ENCODE assay signal across 18 cellular contexts in the genomic region with DNA sequence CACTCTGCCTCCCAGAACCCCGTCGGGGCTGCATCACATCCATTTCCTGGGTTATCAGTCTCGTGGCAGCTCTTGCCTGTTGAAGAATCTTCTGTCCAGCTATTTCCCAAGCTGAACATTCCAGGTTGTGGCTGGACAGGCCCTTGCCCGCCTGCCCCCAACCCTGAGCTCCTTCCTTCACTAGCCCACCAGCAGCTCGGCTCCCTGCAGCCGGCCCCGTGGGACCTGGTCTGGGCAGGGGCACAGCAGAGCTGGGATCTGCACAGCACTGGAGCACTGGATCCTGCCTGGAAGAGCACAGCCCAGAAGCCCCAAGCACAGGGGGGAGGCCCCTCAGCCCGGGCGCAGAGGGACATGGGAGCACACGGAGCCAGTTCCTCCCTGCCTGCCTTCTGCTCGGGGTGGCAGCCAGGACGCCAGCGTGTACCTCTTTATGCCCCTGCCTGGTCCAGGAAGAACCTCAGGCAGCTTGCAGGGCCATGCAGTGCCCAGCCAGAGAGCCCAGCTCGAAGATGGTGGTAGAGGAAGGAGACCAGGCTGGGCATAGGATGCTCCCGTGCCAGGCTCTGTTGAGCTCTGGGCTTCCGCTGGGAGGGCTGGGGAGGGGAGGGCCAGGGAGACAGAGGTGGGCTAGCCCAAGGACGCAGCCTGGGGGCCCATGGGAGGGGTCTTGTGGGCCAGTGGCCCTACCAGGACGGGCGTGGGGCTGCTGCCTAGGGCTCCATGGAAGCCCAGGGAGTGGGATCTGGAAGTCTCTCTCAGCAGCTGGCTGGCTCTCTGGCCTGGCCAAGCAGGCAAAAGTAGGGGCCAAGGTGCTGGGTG. TPM values are rescaled to one million over a fixed set of nuclear protein-coding genes. Genes with fewer than 3 reads are reported as not detected.
DNase-seq lines count a peak whose midpoint lies in the region; ATAC-seq and TF ChIP-seq lines count a peak whose summit lies in the region.
"Had no signal": no experiment of that assay in that cellular context is flagged by ENCODE, and none has a peak within 500 bp of the region (broad histone marks: within the 10 kb centered on the region; RNA-seq: fewer than 3 reads in every experiment).

No MANE protein-coding gene starts in this region.

- ATAC-seq in activated T-cell treated with anti-CD3 and anti-CD28 coated beads, Interleukin-2, amount 50 U/mL, for 72 hours (replicated peaks in 1 of 2): no peak
- ATAC-seq in Panc1 (no peak), GM21737 (IDR thresholded peaks at IDR 0.05; ENCODE audit: unreplicated experiment) (no peak)

- H3K27me3 ChIP-seq in Panc1 (ENCODE audit: control insufficient read depth, insufficient read depth, low read length) (no peaks in the 10 kb centered on the region), sigmoid colon (no peaks in the 10 kb centered on the region)
- H3K27me3 ChIP-seq: SJCRH30, vagina had no signal

- TF ChIP-seq CTCF in Panc1 (IDR thresholded peaks at IDR 0.05): no peak
- no peak for TF ChIP-seq CTCF in sigmoid colon (IDR thresholded peaks at IDR 0.05)

- H3K27ac Mint-ChIP-seq in activated T-cell treated with anti-CD3 and anti-CD28 coated beads, Interleukin-2, amount 50 U/mL, for 72 hours: no peak overlapping the region
- H3K27ac Mint-ChIP-seq: activated naive CD8-positive, alpha-beta T cell; immature natural killer cell had no signal

- intact Hi-C loops in Panc1 (cut with micrococcal nuclease; ENCODE audit: unreplicated experiment): no loop called here
- intact Hi-C loops in sigmoid colon (cut with DNase I): no loop called here

- CTCF ChIA-PET in Panc1 (lab: Charles Lee): no interaction called here

- no peaks in the 10 kb centered on the region for H3K27me3 Mint-ChIP-seq in activated T-cell treated with anti-CD3 and anti-CD28 coated beads, Interleukin-2, amount 50 U/mL, for 72 hours (ENCODE audit: low read depth)
- H3K27me3 Mint-ChIP-seq: activated naive CD8-positive, alpha-beta T cell; central memory CD8-positive, alpha-beta T cell had no signal

- no peaks in the 10 kb centered on the region for H3K4me1 Mint-ChIP-seq in activated T-cell treated with anti-CD3 and anti-CD28 coated beads, Interleukin-2, amount 50 U/mL, for 72 hours (ENCODE audit: low read depth)
- H3K4me1 Mint-ChIP-seq: central memory CD8-positive, alpha-beta T cell; immature natural killer cell had no signal

- no peaks in the 10 kb centered on the region for H3K9me3 Mint-ChIP-seq in activated T-cell treated with anti-CD3 and anti-CD28 coated beads, Interleukin-2, amount 50 U/mL, for 72 hours
- H3K9me3 Mint-ChIP-seq: central memory CD8-positive, alpha-beta T cell; immature natural killer cell had no signal

- H3K9me3 ChIP-seq in Panc1 (ENCODE audit: control insufficient read depth, insufficient read depth, low read depth, low read length) (no peaks in the 10 kb centered on the region), sigmoid colon (no peaks in the 10 kb centered on the region)
- H3K9me3 ChIP-seq: psoas muscle, SJCRH30, vagina had no signal

- H3K4me3 Mint-ChIP-seq in activated T-cell treated with anti-CD3 and anti-CD28 coated beads, Interleukin-2, amount 50 U/mL, for 72 hours: no peak overlapping the region
- H3K4me3 Mint-ChIP-seq: activated naive CD8-positive, alpha-beta T cell; central memory CD8-positive, alpha-beta T cell; immature natural killer cell had no signal

- no peak for TF ChIP-seq POLR2A in sigmoid colon (IDR thresholded peaks at IDR 0.05)

- no peaks in the 10 kb centered on the region for H3K36me3 Mint-ChIP-seq in activated T-cell treated with anti-CD3 and anti-CD28 coated beads, Interleukin-2, amount 50 U/mL, for 72 hours (ENCODE audit: insufficient read depth in 2 of 2)
- H3K36me3 Mint-ChIP-seq: immature natural killer cell had no signal

- H3K4me1 ChIP-seq in Panc1 (ENCODE audit: control insufficient read depth, insufficient read depth, low read length): peaks cover 37% of the 10 kb centered on the region
- peaks cover 0 to 23% (median 13%) of the 10 kb centered on the region in 4 donors for H3K4me1 ChIP-seq in sigmoid colon
- H3K4me1 ChIP-seq: psoas muscle had no signal

- no peak for TF ChIP-seq EP300 in sigmoid colon (IDR thresholded peaks at IDR 0.05)

- DNase-seq in activated T-cell treated with anti-CD3 and anti-CD28 coated beads, Interleukin-2, amount 50 U/mL, for 1 hour: peak; percentile 10
- DNase-seq in activated T-cell treated with anti-CD3 and anti-CD28 coated beads, Interleukin-2, amount 50 U/mL, for 72 hours: no peak
- DNase-seq in Panc1 (ENCODE audit: low read depth, low spot score) (no peak), iPS-NIHi11 (ENCODE audit: low spot score) (peak; percentile 7), sigmoid colon (peak; percentile 55), middle frontal gyrus (ENCODE audit: extremely low spot score, low spot score) (no peak), NAMALWA (ENCODE audit: low spot score) (no peak)
- DNase-seq: activated CD4-positive, alpha-beta T cell treated with anti-CD3 and anti-CD28 coated beads, Interleukin-2, amount 50 U/mL, for 4 hours; immature natural killer cell; MM.1S; NCI-H2081 treated with DMSO at 0.1 percent for 48 hours; NK-92 treated with Interleukin-12 subunit alpha and Interleukin-12 subunit beta, amount 100 ng/mL, for 24 hours had no signal

- POLR2A ChIA-PET in Panc1 (lab: Charles Lee): no interaction called here

- H3K4me3 ChIP-seq in Panc1 (ENCODE audit: low read depth in 2 of 2, low read length in 2 of 2) (no peak overlapping the region), sigmoid colon (no peak overlapping the region)
- H3K4me3 ChIP-seq: psoas muscle, SJCRH30, vagina had no signal

- WGBS in sigmoid colon, 2 donors: 84 to 87% methylated on average over 19 of the region's 19 CpGs

- no TSS peak for BruUV-seq in Panc1 (replicated peaks; lab: Mats Ljungman, UMichigan)

- in situ Hi-C loops in Panc1 (cut with HindIII; ENCODE audit: low pct_unique_long_range_greater_than_20kb, low sequenced_read_pairs): no loop called here

- H3K36me3 ChIP-seq in Panc1 (ENCODE audit: control insufficient read depth, insufficient read depth, low read length): no peaks in the 10 kb centered on the region
- H3K36me3 ChIP-seq in sigmoid colon: peaks cover 0 to 7% (median 0%) of the 10 kb centered on the region in 4 donors
- H3K36me3 ChIP-seq: SJCRH30, vagina had no signal

- 0 out of 2 replicates have a peak overlapping the region, but pooled peaks have one; percentile 44 for H3K27ac ChIP-seq in Panc1 (ENCODE audit: low read length)
- H3K27ac ChIP-seq in sigmoid colon: no peak overlapping the region
- H3K27ac ChIP-seq: psoas muscle, SJCRH30, vagina had no signal

RNA-seq across cellular contexts. Expression of gene GNB1L, which starts 16.6 kb away (rescaled TPM):
- total RNA-seq in activated T-cell treated with anti-CD3 and anti-CD28 coated beads, Interleukin-2, amount 50 U/mL, for 72 hours: 10 to 100 TPM; 13.9 to 20.5 TPM
- 12.2 TPM for total RNA-seq in Panc1 (2021; ENCODE audit: unreplicated experiment)
- polyA plus RNA-seq in Panc1 (2012; ENCODE audit: insufficient read length): 10.2 TPM
- total RNA-seq in sigmoid colon: 10 to 100 TPM in 1 of 4 donors, 1 to 10 TPM in 3; 3.6 to 15.0 (median 5.3) TPM
- polyA plus RNA-seq in sigmoid colon: 1 to 10 TPM; 2.5 to 7.0 (median 3.0) TPM

RNA-seq across cellular contexts. Expression of gene RTL10, which starts 16.6 kb away (rescaled TPM):
- 10 to 100 TPM; 15.0 to 16.3 TPM for total RNA-seq in activated T-cell treated with anti-CD3 and anti-CD28 coated beads, Interleukin-2, amount 50 U/mL, for 72 hours
- total RNA-seq in Panc1 (2021; ENCODE audit: unreplicated experiment) (26.7 TPM), sigmoid colon (10 to 100 TPM in 1 of 4 donors, 1 to 10 TPM in 3; 6.6 to 15.0 (median 8.7) TPM)
- polyA plus RNA-seq in Panc1 (2012; ENCODE audit: insufficient read length): 22.5 TPM
- 1 to 10 TPM; 1.8 to 7.8 (median 2.8) TPM for polyA plus RNA-seq in sigmoid colon

Comparison
In these comparisons a context has a peak if more than half of its experiments do, and no peak if none do; other contexts are left out.
1. DNase-seq: peak in activated T-cell treated with anti-CD3 and anti-CD28 coated beads, Interleukin-2, amount 50 U/mL, for 1 hour (single experiment), iPS-NIHi11 (single experiment) and sigmoid colon (single experiment); none in activated T-cell treated with anti-CD3 and anti-CD28 coated beads, Interleukin-2, amount 50 U/mL, for 72 hours (0 of 2), Panc1 (single experiment), middle frontal gyrus (single experiment) and NAMALWA (single experiment).